In the genomic region with DNA sequence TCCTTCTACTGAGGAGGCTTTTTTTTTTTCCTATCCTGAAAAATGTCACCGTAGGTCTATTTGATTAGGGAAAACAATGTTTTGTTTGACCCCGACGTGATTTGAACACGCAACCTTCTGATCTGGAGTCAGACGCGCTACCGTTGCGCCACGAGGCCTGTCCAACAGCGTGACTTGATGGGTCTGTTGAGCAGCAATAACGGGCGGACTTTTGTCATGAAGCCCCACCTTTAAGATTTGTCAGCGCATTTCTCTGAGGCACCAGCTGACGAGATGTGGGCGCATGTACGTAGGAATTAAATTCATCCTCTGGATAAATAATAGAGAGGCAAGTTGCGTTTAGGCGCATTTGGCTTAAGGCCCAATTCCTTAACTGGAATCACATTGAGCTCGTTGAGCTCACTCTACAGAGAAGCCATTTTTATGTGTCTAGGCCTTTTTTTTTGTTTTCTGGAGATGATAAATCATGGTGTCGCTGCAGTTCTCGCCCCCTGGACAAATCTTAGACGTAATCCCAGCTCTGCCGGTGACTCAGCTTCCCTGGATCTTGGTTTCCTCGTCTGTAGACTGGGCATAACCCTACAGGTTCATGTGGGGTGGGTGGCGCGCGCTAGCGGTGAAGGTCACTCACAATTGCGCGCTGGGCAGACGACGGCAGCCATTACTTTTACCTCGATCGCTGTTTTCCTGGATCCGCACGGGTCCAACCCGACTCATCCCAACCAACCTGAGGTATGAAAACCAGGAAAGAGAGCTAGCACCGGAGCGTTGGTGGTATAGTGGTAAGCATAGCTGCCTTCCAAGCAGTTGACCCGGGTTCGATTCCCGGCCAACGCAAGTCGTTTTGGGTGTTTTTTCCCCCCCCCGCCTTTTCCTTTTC, we compare ENCODE assay signal across 1 cellular context.
TF ChIP-seq lines count a peak whose summit lies in the region.

No MANE protein-coding gene starts in this region.

TF ChIP-seq in HepG2, 621 proteins besides CTCF, POLR2A, EP300 and RAD21 (continued from another document and continues in another):
- TF ChIP-seq, protein P1, sequence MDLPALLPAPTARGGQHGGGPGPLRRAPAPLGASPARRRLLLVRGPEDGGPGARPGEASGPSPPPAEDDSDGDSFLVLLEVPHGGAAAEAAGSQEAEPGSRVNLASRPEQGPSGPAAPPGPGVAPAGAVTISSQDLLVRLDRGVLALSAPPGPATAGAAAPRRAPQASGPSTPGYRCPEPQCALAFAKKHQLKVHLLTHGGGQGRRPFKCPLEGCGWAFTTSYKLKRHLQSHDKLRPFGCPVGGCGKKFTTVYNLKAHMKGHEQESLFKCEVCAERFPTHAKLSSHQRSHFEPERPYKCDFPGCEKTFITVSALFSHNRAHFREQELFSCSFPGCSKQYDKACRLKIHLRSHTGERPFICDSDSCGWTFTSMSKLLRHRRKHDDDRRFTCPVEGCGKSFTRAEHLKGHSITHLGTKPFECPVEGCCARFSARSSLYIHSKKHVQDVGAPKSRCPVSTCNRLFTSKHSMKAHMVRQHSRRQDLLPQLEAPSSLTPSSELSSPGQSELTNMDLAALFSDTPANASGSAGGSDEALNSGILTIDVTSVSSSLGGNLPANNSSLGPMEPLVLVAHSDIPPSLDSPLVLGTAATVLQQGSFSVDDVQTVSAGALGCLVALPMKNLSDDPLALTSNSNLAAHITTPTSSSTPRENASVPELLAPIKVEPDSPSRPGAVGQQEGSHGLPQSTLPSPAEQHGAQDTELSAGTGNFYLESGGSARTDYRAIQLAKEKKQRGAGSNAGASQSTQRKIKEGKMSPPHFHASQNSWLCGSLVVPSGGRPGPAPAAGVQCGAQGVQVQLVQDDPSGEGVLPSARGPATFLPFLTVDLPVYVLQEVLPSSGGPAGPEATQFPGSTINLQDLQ (CRISPR knock-in tag; IDR thresholded peaks at IDR 0.05) = no peak
- TF ChIP-seq, protein P2, sequence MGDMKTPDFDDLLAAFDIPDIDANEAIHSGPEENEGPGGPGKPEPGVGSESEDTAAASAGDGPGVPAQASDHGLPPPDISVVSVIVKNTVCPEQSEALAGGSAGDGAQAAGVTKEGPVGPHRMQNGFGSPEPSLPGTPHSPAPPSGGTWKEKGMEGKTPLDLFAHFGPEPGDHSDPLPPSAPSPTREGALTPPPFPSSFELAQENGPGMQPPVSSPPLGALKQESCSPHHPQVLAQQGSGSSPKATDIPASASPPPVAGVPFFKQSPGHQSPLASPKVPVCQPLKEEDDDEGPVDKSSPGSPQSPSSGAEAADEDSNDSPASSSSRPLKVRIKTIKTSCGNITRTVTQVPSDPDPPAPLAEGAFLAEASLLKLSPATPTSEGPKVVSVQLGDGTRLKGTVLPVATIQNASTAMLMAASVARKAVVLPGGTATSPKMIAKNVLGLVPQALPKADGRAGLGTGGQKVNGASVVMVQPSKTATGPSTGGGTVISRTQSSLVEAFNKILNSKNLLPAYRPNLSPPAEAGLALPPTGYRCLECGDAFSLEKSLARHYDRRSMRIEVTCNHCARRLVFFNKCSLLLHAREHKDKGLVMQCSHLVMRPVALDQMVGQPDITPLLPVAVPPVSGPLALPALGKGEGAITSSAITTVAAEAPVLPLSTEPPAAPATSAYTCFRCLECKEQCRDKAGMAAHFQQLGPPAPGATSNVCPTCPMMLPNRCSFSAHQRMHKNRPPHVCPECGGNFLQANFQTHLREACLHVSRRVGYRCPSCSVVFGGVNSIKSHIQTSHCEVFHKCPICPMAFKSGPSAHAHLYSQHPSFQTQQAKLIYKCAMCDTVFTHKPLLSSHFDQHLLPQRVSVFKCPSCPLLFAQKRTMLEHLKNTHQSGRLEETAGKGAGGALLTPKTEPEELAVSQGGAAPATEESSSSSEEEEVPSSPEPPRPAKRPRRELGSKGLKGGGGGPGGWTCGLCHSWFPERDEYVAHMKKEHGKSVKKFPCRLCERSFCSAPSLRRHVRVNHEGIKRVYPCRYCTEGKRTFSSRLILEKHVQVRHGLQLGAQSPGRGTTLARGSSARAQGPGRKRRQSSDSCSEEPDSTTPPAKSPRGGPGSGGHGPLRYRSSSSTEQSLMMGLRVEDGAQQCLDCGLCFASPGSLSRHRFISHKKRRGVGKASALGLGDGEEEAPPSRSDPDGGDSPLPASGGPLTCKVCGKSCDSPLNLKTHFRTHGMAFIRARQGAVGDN (CRISPR knock-in tag; IDR thresholded peaks at IDR 0.05) = peak; percentile 81
- peak; percentile 9; the same call in 1 of the 2 replicates for TF ChIP-seq ESRRA (CRISPR knock-in tag; IDR thresholded peaks at IDR 0.05; ENCODE audit: low read depth)
- peak; percentile 66; the same call in 1 of the 2 replicates for TF ChIP-seq GATAD2A (CRISPR knock-in tag; IDR thresholded peaks at IDR 0.05)
- TF ChIP-seq ZBTB40 (IDR thresholded peaks at IDR 0.05) = no peak; the same call in 1 of the 2 replicates
- TF ChIP-seq ZBTB40 (CRISPR knock-in tag; IDR thresholded peaks at IDR 0.05) = no peak; the same call in 1 of the 2 replicates
- no peak for TF ChIP-seq ZNF546 (CRISPR knock-in tag; conservative IDR thresholded peaks at IDR 0.05)
- TF ChIP-seq ZNF550 (CRISPR knock-in tag; IDR thresholded peaks at IDR 0.05; ENCODE audit: borderline replicate concordance) = no peak
- no peak for TF ChIP-seq SAFB2 (CRISPR knock-in tag; IDR thresholded peaks at IDR 0.05; ENCODE audit: borderline replicate concordance, low read depth)
- peak; percentile 56; the same call in 1 of the 2 replicates for TF ChIP-seq TMF1 (CRISPR knock-in tag; IDR thresholded peaks at IDR 0.05; ENCODE audit: low read depth)
- peak; percentile 76 for TF ChIP-seq PATZ1 (CRISPR knock-in tag; IDR thresholded peaks at IDR 0.05)
- TF ChIP-seq HMG20B (CRISPR knock-in tag; conservative IDR thresholded peaks at IDR 0.05) = 0 out of 2 replicates have a peak, but pooled peaks have one; percentile 8
- TF ChIP-seq TARDBP (CRISPR knock-in tag; IDR thresholded peaks at IDR 0.05) = peak; percentile 60; the same call in 1 of the 2 replicates
- TF ChIP-seq HNF4G (IDR thresholded peaks at IDR 0.05; ENCODE audit: borderline replicate concordance, low read depth, low read length) = 0 out of 2 replicates have a peak, but pooled peaks have one; percentile 51
- TF ChIP-seq HNF4G (CRISPR knock-in tag; IDR thresholded peaks at IDR 0.05; ENCODE audit: borderline replicate concordance, low read depth) = no peak
- peak; percentile 98 for TF ChIP-seq RBM22 (optimal IDR thresholded peaks at IDR 0.05; ENCODE audit: low read length)
- TF ChIP-seq HNF4A (CRISPR knock-in tag; IDR thresholded peaks at IDR 0.05) = peak; percentile 59
- 0 out of 2 replicates have a peak, but pooled peaks have one; percentile 40 for TF ChIP-seq ZNF615 (CRISPR knock-in tag; IDR thresholded peaks at IDR 0.05; ENCODE audit: borderline replicate concordance)
- TF ChIP-seq ZNF556 (CRISPR knock-in tag; IDR thresholded peaks at IDR 0.05; ENCODE audit: borderline replicate concordance) = no peak
- TF ChIP-seq ZNF20 (CRISPR knock-in tag; IDR thresholded peaks at IDR 0.05) = 0 out of 2 replicates have a peak, but pooled peaks have one; percentile 14
- peak; percentile 33; the same call in 1 of the 2 replicates for TF ChIP-seq REPIN1 (CRISPR knock-in tag; IDR thresholded peaks at IDR 0.05; ENCODE audit: borderline replicate concordance, low read depth)
- TF ChIP-seq SETDB1 (CRISPR knock-in tag; IDR thresholded peaks at IDR 0.05; ENCODE audit: borderline replicate concordance) = no peak
- TF ChIP-seq, protein P3, sequence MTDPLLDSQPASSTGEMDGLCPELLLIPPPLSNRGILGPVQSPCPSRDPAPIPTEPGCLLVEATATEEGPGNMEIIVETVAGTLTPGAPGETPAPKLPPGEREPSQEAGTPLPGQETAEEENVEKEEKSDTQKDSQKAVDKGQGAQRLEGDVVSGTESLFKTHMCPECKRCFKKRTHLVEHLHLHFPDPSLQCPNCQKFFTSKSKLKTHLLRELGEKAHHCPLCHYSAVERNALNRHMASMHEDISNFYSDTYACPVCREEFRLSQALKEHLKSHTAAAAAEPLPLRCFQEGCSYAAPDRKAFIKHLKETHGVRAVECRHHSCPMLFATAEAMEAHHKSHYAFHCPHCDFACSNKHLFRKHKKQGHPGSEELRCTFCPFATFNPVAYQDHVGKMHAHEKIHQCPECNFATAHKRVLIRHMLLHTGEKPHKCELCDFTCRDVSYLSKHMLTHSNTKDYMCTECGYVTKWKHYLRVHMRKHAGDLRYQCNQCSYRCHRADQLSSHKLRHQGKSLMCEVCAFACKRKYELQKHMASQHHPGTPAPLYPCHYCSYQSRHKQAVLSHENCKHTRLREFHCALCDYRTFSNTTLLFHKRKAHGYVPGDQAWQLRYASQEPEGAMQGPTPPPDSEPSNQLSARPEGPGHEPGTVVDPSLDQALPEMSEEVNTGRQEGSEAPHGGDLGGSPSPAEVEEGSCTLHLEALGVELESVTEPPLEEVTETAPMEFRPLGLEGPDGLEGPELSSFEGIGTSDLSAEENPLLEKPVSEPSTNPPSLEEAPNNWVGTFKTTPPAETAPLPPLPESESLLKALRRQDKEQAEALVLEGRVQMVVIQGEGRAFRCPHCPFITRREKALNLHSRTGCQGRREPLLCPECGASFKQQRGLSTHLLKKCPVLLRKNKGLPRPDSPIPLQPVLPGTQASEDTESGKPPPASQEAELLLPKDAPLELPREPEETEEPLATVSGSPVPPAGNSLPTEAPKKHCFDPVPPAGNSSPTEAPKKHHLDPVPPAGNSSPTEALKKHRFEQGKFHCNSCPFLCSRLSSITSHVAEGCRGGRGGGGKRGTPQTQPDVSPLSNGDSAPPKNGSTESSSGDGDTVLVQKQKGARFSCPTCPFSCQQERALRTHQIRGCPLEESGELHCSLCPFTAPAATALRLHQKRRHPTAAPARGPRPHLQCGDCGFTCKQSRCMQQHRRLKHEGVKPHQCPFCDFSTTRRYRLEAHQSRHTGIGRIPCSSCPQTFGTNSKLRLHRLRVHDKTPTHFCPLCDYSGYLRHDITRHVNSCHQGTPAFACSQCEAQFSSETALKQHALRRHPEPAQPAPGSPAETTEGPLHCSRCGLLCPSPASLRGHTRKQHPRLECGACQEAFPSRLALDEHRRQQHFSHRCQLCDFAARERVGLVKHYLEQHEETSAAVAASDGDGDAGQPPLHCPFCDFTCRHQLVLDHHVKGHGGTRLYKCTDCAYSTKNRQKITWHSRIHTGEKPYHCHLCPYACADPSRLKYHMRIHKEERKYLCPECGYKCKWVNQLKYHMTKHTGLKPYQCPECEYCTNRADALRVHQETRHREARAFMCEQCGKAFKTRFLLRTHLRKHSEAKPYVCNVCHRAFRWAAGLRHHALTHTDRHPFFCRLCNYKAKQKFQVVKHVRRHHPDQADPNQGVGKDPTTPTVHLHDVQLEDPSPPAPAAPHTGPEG (CRISPR knock-in tag; IDR thresholded peaks at IDR 0.05) = 0 out of 2 replicates have a peak, but pooled peaks have one; percentile 26
